In genomic region chr16:53581784-53582183, GRCh38 we compare ENCODE assay signal across 2 cellular contexts.
TF ChIP-seq lines count a peak whose summit lies in the region.

No MANE protein-coding gene starts in this region.

TF ChIP-seq in HepG2, 621 proteins besides CTCF, POLR2A, EP300 and RAD21 (continues in another document):
- TF ChIP-seq ZBTB49 (CRISPR knock-in tag; IDR thresholded peaks at IDR 0.05; ENCODE audit: borderline replicate concordance) (no peak), FOXA1 (IDR thresholded peaks at IDR 0.05) (no peak), FOXA1 (CRISPR knock-in tag; IDR thresholded peaks at IDR 0.05) (no peak), TGIF2 (CRISPR knock-in tag; IDR thresholded peaks at IDR 0.05) (no peak), ZNF432 (CRISPR knock-in tag; IDR thresholded peaks at IDR 0.05; ENCODE audit: borderline replicate concordance) (no peak), ZNF589 (CRISPR knock-in tag; conservative IDR thresholded peaks at IDR 0.05) (no peak), ELF1 (CRISPR knock-in tag; IDR thresholded peaks at IDR 0.05) (no peak), ZNF350 (CRISPR knock-in tag; IDR thresholded peaks at IDR 0.05; ENCODE audit: borderline replicate concordance, low read depth) (no peak), MAFK (conservative IDR thresholded peaks at IDR 0.05 in 1 of 2, IDR thresholded peaks at IDR 0.05 in 1 of 2; ENCODE audit: low read length in 2 of 2) (peak; percentile 82 to 86), KIAA2018 (CRISPR knock-in tag; IDR thresholded peaks at IDR 0.05; ENCODE audit: borderline replicate concordance) (no peak), HBP1 (CRISPR knock-in tag; IDR thresholded peaks at IDR 0.05; ENCODE audit: low read depth) (no peak), TCF7 (IDR thresholded peaks at IDR 0.05; ENCODE audit: low read depth) (no peak), HMGA1 (CRISPR knock-in tag; conservative IDR thresholded peaks at IDR 0.05) (no peak), HOXA9 (CRISPR knock-in tag; IDR thresholded peaks at IDR 0.05; ENCODE audit: borderline replicate concordance) (no peak), RBM22 (optimal IDR thresholded peaks at IDR 0.05; ENCODE audit: low read length) (no peak), FOSL2 (CRISPR knock-in tag; IDR thresholded peaks at IDR 0.05) (no peak)

TF ChIP-seq in K562, 482 proteins besides CTCF, POLR2A, EP300 and RAD21:
- TF ChIP-seq MAFG (tag; conservative IDR thresholded peaks at IDR 0.05): peak; percentile 90
- peak; percentile 80 for TF ChIP-seq NFYB (IDR thresholded peaks at IDR 0.05; ENCODE audit: extremely low read depth, insufficient read length)
- peak; percentile 92 for TF ChIP-seq C11orf30 (IDR thresholded peaks at IDR 0.05; ENCODE audit: low read depth)
- peak; percentile 83 for TF ChIP-seq USF2 (CRISPR knock-in tag; IDR thresholded peaks at IDR 0.05)
- TF ChIP-seq MAFF (IDR thresholded peaks at IDR 0.05; ENCODE audit: low read length): peak; percentile 85
- peak; percentile 72 for TF ChIP-seq RAD51 (IDR thresholded peaks at IDR 0.05; ENCODE audit: borderline replicate concordance, low read depth)
- TF ChIP-seq NFE2L1 (tag; IDR thresholded peaks at IDR 0.05; ENCODE audit: borderline replicate concordance, low read depth): peak; percentile 56
- TF ChIP-seq FIP1L1 (IDR thresholded peaks at IDR 0.05; ENCODE audit: low read depth, low read length, poor library complexity, severe bottlenecking): no peak
- TF ChIP-seq RBM25 (IDR thresholded peaks at IDR 0.05; ENCODE audit: low read depth, low read length, severe bottlenecking): peak; percentile 11
- TF ChIP-seq TRIM28 (IDR thresholded peaks at IDR 0.05): no peak
- TF ChIP-seq NR2C2 (CRISPR knock-in tag; IDR thresholded peaks at IDR 0.05): no peak
- no peak for TF ChIP-seq NR2C2 (tag; IDR thresholded peaks at IDR 0.05)
- peak; percentile 87 for TF ChIP-seq NFE2 (IDR thresholded peaks at IDR 0.05; ENCODE audit: low read depth)
- peak; percentile 95 for TF ChIP-seq ZNF316 (IDR thresholded peaks at IDR 0.05)
- no peak for TF ChIP-seq ZC3H11A (IDR thresholded peaks at IDR 0.05; ENCODE audit: low read depth, low read length)
- TF ChIP-seq MAFK (IDR thresholded peaks at IDR 0.05; ENCODE audit: low read length): peak; percentile 76
